26 cellular contexts compared by ENCODE assay signal in the genomic region with DNA sequence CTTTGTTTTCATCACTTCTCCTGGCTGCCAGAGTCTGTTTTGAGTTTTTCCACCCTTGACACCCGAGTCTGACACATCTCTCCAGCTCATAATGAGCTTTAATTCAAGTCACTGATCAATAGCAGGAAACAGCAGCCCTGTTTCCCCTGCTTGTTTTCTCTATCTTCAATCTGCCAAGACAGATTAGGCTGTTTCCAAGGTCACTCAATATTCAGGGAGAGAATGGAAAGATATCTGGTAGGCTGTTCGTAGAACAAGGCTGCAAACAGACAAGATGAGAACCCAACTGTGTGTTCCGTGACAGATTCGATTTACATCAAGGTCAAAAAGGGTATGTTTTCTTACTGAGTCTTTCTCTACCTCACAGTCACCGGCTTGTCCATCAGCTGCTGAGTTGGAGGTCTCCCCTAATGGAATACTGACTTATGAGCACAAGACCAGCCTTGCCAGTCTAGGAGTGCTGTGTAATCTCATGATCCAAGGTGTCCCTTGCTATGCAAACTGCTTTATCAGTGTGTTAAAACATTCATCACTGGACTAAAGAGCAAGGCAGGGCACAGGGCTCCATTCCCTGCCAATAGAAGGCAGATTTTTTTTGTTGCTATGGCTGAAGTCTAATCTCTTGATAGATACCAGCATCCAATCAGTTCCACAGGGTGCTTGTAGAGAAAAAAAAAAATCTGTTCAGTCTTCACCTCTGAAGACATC.
"Had no signal": no experiment of that assay in that cellular context is flagged by ENCODE, and none has a peak within 500 bp of the region (broad histone marks: within the 10 kb centered on the region; RNA-seq: fewer than 3 reads in every experiment).

No MANE protein-coding gene starts in this region.

- H3K4me1 ChIP-seq: colonic mucosa, gastroesophageal sphincter, neural progenitor cell, right lobe of liver, uterus had no signal

- H3K27me3 ChIP-seq: colonic mucosa, gastroesophageal sphincter, neural progenitor cell, right lobe of liver, testis, uterus had no signal

- DNase-seq: activated CD4-positive, alpha-beta T cell treated with anti-CD3 and anti-CD28 coated beads for 4 hours; activated CD4-positive, alpha-beta T cell treated with anti-CD3 and anti-CD28 coated beads, Interleukin-2, amount 50 U/mL, for 4 hours; activated effector memory CD4-positive, alpha-beta T cell treated with Interleukin-2 at 50 U/mL for 16 hours; activated naive CD4-positive, alpha-beta T cell treated with Interleukin-2 at 50 U/mL for 16 hours; anterior cingulate cortex; cerebellar nuclear complex; colonic mucosa; effector CD8-positive, alpha-beta T cell; erythroblast; hippocampal formation; left cardiac atrium; mammary epithelial cell; midbrain; naive thymus-derived CD8-positive, alpha-beta T cell; occipital lobe; right lobe of liver; stimulated activated CD4-positive, alpha-beta T cell treated with anti-CD3 and anti-CD28 coated beads, Interleukin-2, amount 100 ng/mL, for 48 hours; stimulated activated naive CD4-positive, alpha-beta T cell treated with Interleukin-2 at 50 U/mL for 16 hours; testis; trophoblast cell; uterus had no signal

- H3K36me3 ChIP-seq: colonic mucosa, gastroesophageal sphincter, neural progenitor cell, right lobe of liver, uterus had no signal

- H3K27ac ChIP-seq: colonic mucosa, gastroesophageal sphincter, neural progenitor cell, right lobe of liver, testis, uterus had no signal

- FAIRE-seq: bronchial epithelial cell, endometrium, keratinocyte had no signal

- ATAC-seq: gastroesophageal sphincter; left cardiac atrium; naive thymus-derived CD8-positive, alpha-beta T cell; right lobe of liver had no signal

- H3K4me3 ChIP-seq: colonic mucosa, gastroesophageal sphincter, neural progenitor cell, right lobe of liver, testis, uterus had no signal

- H3K9me3 ChIP-seq: colonic mucosa, gastroesophageal sphincter, right lobe of liver, testis, uterus had no signal
